Comparison of ENCODE assay signal across 1 cellular context in the genomic region with DNA sequence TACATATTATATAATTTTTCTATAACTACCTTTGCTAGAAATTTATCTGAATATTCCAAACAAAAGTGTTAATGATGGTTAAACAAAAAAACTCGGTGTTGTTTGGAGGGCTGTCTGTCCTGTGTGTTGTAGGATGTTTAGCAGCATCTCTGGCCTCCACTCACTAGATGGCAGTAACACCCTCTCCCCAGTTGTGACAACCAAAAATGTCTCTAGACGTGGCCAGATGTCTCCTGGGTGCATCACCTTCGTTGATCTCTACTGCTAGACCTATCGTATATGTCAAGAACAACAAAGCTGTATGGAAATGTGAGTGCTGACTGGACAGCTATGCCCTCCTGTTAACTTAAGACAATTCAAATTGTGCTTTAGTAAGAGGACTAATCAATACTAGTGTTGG.
TF ChIP-seq lines count a peak whose summit lies in the region.

No MANE protein-coding gene starts in this region.

TF ChIP-seq in HepG2, 621 proteins besides CTCF, POLR2A, EP300 and RAD21:
- no peak for TF ChIP-seq HNF1B (CRISPR knock-in tag; IDR thresholded peaks at IDR 0.05)
- TF ChIP-seq, protein P1, sequence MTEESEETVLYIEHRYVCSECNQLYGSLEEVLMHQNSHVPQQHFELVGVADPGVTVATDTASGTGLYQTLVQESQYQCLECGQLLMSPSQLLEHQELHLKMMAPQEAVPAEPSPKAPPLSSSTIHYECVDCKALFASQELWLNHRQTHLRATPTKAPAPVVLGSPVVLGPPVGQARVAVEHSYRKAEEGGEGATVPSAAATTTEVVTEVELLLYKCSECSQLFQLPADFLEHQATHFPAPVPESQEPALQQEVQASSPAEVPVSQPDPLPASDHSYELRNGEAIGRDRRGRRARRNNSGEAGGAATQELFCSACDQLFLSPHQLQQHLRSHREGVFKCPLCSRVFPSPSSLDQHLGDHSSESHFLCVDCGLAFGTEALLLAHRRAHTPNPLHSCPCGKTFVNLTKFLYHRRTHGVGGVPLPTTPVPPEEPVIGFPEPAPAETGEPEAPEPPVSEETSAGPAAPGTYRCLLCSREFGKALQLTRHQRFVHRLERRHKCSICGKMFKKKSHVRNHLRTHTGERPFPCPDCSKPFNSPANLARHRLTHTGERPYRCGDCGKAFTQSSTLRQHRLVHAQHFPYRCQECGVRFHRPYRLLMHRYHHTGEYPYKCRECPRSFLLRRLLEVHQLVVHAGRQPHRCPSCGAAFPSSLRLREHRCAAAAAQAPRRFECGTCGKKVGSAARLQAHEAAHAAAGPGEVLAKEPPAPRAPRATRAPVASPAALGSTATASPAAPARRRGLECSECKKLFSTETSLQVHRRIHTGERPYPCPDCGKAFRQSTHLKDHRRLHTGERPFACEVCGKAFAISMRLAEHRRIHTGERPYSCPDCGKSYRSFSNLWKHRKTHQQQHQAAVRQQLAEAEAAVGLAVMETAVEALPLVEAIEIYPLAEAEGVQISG (CRISPR knock-in tag; IDR thresholded peaks at IDR 0.05) = peak; percentile 89
- TF ChIP-seq, protein P2, sequence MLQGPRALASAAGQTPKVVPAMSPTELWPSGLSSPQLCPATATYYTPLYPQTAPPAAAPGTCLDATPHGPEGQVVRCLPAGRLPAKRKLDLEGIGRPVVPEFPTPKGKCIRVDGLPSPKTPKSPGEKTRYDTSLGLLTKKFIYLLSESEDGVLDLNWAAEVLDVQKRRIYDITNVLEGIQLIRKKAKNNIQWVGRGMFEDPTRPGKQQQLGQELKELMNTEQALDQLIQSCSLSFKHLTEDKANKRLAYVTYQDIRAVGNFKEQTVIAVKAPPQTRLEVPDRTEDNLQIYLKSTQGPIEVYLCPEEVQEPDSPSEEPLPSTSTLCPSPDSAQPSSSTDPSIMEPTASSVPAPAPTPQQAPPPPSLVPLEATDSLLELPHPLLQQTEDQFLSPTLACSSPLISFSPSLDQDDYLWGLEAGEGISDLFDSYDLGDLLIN (CRISPR knock-in tag; IDR thresholded peaks at IDR 0.05; ENCODE audit: borderline replicate concordance) = no peak
TF ChIP-seq in HepG2: peak in this region for 1.
